Comparison of ENCODE assay signal across 1 cellular context in genomic region chr19:48490980-48491792, GRCh38.
TF ChIP-seq lines count a peak whose summit lies in the region.

No MANE protein-coding gene starts in this region.

TF ChIP-seq in SK-N-SH, 30 proteins besides CTCF, POLR2A, EP300 and RAD21 (continued from another document):
- TF ChIP-seq SMC3 (IDR thresholded peaks at IDR 0.05; ENCODE audit: low read depth, low read length), result no peak
- no peak for TF ChIP-seq ZBTB33 (IDR thresholded peaks at IDR 0.05; ENCODE audit: borderline replicate concordance, low read depth)
- TF ChIP-seq, protein P1, sequence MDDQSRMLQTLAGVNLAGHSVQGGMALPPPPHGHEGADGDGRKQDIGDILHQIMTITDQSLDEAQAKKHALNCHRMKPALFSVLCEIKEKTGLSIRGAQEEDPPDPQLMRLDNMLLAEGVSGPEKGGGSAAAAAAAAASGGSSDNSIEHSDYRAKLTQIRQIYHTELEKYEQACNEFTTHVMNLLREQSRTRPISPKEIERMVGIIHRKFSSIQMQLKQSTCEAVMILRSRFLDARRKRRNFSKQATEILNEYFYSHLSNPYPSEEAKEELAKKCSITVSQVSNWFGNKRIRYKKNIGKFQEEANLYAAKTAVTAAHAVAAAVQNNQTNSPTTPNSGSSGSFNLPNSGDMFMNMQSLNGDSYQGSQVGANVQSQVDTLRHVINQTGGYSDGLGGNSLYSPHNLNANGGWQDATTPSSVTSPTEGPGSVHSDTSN (IDR thresholded peaks at IDR 0.05), result no peak
- TF ChIP-seq TCF12 (IDR thresholded peaks at IDR 0.05), result no peak
- TF ChIP-seq, protein P2, sequence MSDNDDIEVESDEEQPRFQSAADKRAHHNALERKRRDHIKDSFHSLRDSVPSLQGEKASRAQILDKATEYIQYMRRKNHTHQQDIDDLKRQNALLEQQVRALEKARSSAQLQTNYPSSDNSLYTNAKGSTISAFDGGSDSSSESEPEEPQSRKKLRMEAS (IDR thresholded peaks at IDR 0.05; ENCODE audit: low read depth), result no peak
- TF ChIP-seq SIN3A (IDR thresholded peaks at IDR 0.05; ENCODE audit: borderline replicate concordance, low read depth, low read length), result no peak
- no peak for TF ChIP-seq FOXM1 (IDR thresholded peaks at IDR 0.05; ENCODE audit: low read depth)
- no peak for TF ChIP-seq GATA2 (CRISPR knock-in tag; IDR thresholded peaks at IDR 0.05)
- TF ChIP-seq RFX5 (IDR thresholded peaks at IDR 0.05; ENCODE audit: low read length), result no peak
- no peak for TF ChIP-seq CHD2 (IDR thresholded peaks at IDR 0.05; ENCODE audit: low read length, partially characterized antibody)
- no peak for TF ChIP-seq TAF1 (IDR thresholded peaks at IDR 0.05; ENCODE audit: borderline replicate concordance, low read depth, low read length)
- no peak for TF ChIP-seq NRF1 (IDR thresholded peaks at IDR 0.05; ENCODE audit: low read depth, low read length)
- no peak for TF ChIP-seq IRF3 (IDR thresholded peaks at IDR 0.05; ENCODE audit: low read depth, low read length)
- no peak for TF ChIP-seq ELF1 (IDR thresholded peaks at IDR 0.05)
- TF ChIP-seq, protein P3, sequence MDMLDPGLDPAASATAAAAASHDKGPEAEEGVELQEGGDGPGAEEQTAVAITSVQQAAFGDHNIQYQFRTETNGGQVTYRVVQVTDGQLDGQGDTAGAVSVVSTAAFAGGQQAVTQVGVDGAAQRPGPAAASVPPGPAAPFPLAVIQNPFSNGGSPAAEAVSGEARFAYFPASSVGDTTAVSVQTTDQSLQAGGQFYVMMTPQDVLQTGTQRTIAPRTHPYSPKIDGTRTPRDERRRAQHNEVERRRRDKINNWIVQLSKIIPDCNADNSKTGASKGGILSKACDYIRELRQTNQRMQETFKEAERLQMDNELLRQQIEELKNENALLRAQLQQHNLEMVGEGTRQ (IDR thresholded peaks at IDR 0.05; ENCODE audit: borderline replicate concordance, low read depth, low read length), result no peak
